ENCODE assay signal across 2 cellular contexts in genomic region chr4:70931359-70931758, GRCh38.
TF ChIP-seq lines count a peak whose summit lies in the region.

No MANE protein-coding gene starts in this region.

TF ChIP-seq in GM23338, 12 proteins besides CTCF, POLR2A, EP300 and RAD21:
- TF ChIP-seq JUNB (IDR thresholded peaks at IDR 0.05; ENCODE audit: unreplicated experiment) (no peak), ZNF462 (CRISPR knock-in tag; IDR thresholded peaks at IDR 0.05) (no peak), POLR2AphosphoS5 (IDR thresholded peaks at IDR 0.05; ENCODE audit: low read depth) (no peak), EZH2phosphoT487 (IDR thresholded peaks at IDR 0.05; ENCODE audit: unreplicated experiment) (no peak), STAT1 (IDR thresholded peaks at IDR 0.05; ENCODE audit: unreplicated experiment) (no peak), NANOG (IDR thresholded peaks at IDR 0.05; ENCODE audit: borderline replicate concordance) (no peak), EZH2 (IDR thresholded peaks at IDR 0.05; ENCODE audit: low read depth, unreplicated experiment) (no peak), CREB1 (CRISPR knock-in tag; IDR thresholded peaks at IDR 0.05; ENCODE audit: low read depth) (no peak)
TF ChIP-seq in GM23338: peak in this region for 0.

TF ChIP-seq in H1, 55 proteins besides CTCF, POLR2A, EP300 and RAD21:
- TF ChIP-seq NANOG (IDR thresholded peaks at IDR 0.05; ENCODE audit: insufficient read depth, low read depth, low read length, poor library complexity, severe bottlenecking), result no peak
- no peak for TF ChIP-seq YY1 (IDR thresholded peaks at IDR 0.05; ENCODE audit: low read depth, low read length)
- TF ChIP-seq TAF7 (optimal IDR thresholded peaks at IDR 0.05; ENCODE audit: borderline replicate concordance, low read depth, low read length), result no peak
- TF ChIP-seq TBP (IDR thresholded peaks at IDR 0.05; ENCODE audit: low read depth, low read length), result no peak
TF ChIP-seq in H1: peak in this region for 0.
